Comparison of ENCODE assay signal across 1 cellular context in the genomic region with DNA sequence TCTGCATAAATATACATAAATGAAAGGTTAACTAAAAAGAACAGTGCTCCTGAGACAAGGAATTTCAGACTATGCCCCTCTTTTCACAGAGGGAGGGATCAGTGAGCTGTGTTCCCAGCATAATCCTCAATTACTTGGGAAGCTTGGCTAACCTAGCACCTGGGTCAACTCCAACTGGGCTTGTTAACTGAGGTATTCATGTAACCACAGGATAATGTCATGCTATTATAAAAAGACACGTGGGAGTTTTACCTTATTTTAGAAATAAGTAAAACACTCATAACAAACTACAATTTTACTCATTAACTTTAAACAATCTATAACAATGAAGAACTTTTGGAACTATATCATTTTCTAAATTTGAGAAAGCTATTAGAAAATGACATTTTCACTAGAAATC.
TF ChIP-seq lines count a peak whose summit lies in the region.

No MANE protein-coding gene starts in this region.

TF ChIP-seq in A549, 52 proteins besides CTCF, POLR2A, EP300 and RAD21 (continued from another document):
- TF ChIP-seq, protein P1, sequence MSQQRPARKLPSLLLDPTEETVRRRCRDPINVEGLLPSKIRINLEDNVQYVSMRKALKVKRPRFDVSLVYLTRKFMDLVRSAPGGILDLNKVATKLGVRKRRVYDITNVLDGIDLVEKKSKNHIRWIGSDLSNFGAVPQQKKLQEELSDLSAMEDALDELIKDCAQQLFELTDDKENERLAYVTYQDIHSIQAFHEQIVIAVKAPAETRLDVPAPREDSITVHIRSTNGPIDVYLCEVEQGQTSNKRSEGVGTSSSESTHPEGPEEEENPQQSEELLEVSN (IDR thresholded peaks at IDR 0.05; ENCODE audit: borderline replicate concordance, low read depth) = no peak
- TF ChIP-seq, protein P2, sequence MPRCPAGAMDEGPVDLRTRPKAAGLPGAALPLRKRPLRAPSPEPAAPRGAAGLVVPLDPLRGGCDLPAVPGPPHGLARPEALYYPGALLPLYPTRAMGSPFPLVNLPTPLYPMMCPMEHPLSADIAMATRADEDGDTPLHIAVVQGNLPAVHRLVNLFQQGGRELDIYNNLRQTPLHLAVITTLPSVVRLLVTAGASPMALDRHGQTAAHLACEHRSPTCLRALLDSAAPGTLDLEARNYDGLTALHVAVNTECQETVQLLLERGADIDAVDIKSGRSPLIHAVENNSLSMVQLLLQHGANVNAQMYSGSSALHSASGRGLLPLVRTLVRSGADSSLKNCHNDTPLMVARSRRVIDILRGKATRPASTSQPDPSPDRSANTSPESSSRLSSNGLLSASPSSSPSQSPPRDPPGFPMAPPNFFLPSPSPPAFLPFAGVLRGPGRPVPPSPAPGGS (IDR thresholded peaks at IDR 0.05) = no peak
- TF ChIP-seq JUNB (IDR thresholded peaks at IDR 0.05) (no peak), RNF2 (IDR thresholded peaks at IDR 0.05; ENCODE audit: borderline replicate concordance, low read depth) (no peak)
- TF ChIP-seq, protein P3, sequence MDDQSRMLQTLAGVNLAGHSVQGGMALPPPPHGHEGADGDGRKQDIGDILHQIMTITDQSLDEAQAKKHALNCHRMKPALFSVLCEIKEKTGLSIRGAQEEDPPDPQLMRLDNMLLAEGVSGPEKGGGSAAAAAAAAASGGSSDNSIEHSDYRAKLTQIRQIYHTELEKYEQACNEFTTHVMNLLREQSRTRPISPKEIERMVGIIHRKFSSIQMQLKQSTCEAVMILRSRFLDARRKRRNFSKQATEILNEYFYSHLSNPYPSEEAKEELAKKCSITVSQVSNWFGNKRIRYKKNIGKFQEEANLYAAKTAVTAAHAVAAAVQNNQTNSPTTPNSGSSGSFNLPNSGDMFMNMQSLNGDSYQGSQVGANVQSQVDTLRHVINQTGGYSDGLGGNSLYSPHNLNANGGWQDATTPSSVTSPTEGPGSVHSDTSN (IDR thresholded peaks at IDR 0.05) = no peak
- TF ChIP-seq, protein P4, sequence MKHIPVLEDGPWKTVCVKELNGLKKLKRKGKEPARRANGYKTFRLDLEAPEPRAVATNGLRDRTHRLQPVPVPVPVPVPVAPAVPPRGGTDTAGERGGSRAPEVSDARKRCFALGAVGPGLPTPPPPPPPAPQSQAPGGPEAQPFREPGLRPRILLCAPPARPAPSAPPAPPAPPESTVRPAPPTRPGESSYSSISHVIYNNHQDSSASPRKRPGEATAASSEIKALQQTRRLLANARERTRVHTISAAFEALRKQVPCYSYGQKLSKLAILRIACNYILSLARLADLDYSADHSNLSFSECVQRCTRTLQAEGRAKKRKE (CRISPR knock-in tag; IDR thresholded peaks at IDR 0.05; ENCODE audit: low read depth) = no peak
